Comparison of ENCODE assay signal across 1 cellular context in genomic region chr1:205642679-205643307, GRCh38.
TF ChIP-seq lines count a peak whose summit lies in the region.

No MANE protein-coding gene starts in this region.

TF ChIP-seq in HepG2, 621 proteins besides CTCF, POLR2A, EP300 and RAD21 (continued from another document and continues in another):
- peak; percentile 30; the same call in 1 of the 2 replicates for TF ChIP-seq ZNF646 (CRISPR knock-in tag; IDR thresholded peaks at IDR 0.05)
- no peak for TF ChIP-seq ZNF780A (CRISPR knock-in tag; IDR thresholded peaks at IDR 0.05)
- TF ChIP-seq ZNF770 (CRISPR knock-in tag; IDR thresholded peaks at IDR 0.05): no peak
- TF ChIP-seq MBD4 (IDR thresholded peaks at IDR 0.05; ENCODE audit: borderline replicate concordance, low read length): no peak
- TF ChIP-seq, protein P1, sequence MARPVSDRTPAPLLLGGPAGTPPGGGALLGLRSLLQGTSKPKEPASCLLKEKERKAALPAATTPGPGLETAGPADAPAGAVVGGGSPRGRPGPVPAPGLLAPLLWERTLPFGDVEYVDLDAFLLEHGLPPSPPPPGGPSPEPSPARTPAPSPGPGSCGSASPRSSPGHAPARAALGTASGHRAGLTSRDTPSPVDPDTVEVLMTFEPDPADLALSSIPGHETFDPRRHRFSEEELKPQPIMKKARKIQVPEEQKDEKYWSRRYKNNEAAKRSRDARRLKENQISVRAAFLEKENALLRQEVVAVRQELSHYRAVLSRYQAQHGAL (CRISPR knock-in tag; IDR thresholded peaks at IDR 0.05; ENCODE audit: not compliant biosample characterization): no peak
- TF ChIP-seq NR2F2 (IDR thresholded peaks at IDR 0.05; ENCODE audit: borderline replicate concordance, low read depth): 0 out of 2 replicates have a peak, but pooled peaks have one; percentile 29
- TF ChIP-seq AHDC1 (CRISPR knock-in tag; IDR thresholded peaks at IDR 0.05; ENCODE audit: borderline replicate concordance): peak; percentile 54; the same call in 1 of the 2 replicates
- TF ChIP-seq ZNF879 (CRISPR knock-in tag; IDR thresholded peaks at IDR 0.05): no peak
- TF ChIP-seq, protein P2, sequence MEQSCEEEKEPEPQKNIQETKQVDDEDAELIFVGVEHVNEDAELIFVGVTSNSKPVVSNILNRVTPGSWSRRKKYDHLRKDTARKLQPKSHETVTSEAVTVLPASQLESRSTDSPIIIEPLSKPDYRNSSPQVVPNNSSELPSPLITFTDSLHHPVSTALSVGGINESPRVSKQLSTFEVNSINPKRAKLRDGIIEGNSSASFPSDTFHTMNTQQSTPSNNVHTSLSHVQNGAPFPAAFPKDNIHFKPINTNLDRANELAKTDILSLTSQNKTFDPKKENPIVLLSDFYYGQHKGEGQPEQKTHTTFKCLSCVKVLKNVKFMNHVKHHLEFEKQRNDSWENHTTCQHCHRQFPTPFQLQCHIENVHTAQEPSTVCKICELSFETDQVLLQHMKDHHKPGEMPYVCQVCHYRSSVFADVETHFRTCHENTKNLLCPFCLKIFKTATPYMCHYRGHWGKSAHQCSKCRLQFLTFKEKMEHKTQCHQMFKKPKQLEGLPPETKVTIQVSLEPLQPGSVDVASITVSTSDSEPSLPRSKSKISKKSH (CRISPR knock-in tag; IDR thresholded peaks at IDR 0.05; ENCODE audit: borderline replicate concordance): no peak
- TF ChIP-seq ZFX (CRISPR knock-in tag; IDR thresholded peaks at IDR 0.05; ENCODE audit: low read depth): peak; percentile 32; the same call in 1 of the 2 replicates
- TF ChIP-seq, protein P3, sequence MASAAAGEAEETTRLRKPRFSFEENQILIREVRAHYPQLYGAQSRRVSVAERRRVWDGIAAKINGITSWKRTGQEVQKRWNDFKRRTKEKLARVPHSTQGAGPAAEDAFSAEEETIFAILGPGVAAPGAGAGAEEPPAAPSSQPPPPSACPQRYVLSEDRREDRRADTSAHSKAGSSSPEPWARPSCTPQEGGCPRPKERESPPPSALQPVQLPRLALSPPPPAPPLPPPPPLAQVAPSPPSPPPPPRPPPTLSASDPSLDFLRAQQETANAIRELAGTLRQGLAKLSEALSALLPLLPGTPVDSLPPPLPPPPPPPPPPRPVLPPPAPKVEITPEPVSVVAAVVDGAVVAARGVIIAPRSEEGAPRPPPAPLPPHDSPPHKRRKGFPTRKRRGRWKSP (CRISPR knock-in tag; IDR thresholded peaks at IDR 0.05): no peak
- TF ChIP-seq E2F5 (CRISPR knock-in tag; conservative IDR thresholded peaks at IDR 0.05): no peak
- TF ChIP-seq ZNF230 (CRISPR knock-in tag; IDR thresholded peaks at IDR 0.05): no peak
- no peak for TF ChIP-seq NR3C1 (CRISPR knock-in tag; IDR thresholded peaks at IDR 0.05)
- no peak for TF ChIP-seq PHF5A (CRISPR knock-in tag; IDR thresholded peaks at IDR 0.05; ENCODE audit: low read depth, unreplicated experiment)
- TF ChIP-seq TOE1 (CRISPR knock-in tag; IDR thresholded peaks at IDR 0.05): no peak
- no peak for TF ChIP-seq SETDB1 (CRISPR knock-in tag; IDR thresholded peaks at IDR 0.05; ENCODE audit: borderline replicate concordance)
- no peak for TF ChIP-seq ZNF674 (CRISPR knock-in tag; IDR thresholded peaks at IDR 0.05; ENCODE audit: low read depth)
- TF ChIP-seq ZNF567 (CRISPR knock-in tag; IDR thresholded peaks at IDR 0.05; ENCODE audit: borderline replicate concordance): no peak
- TF ChIP-seq FOXC1 (CRISPR knock-in tag; IDR thresholded peaks at IDR 0.05; ENCODE audit: borderline replicate concordance): no peak
- no peak for TF ChIP-seq SUZ12 (IDR thresholded peaks at IDR 0.05; ENCODE audit: low read depth, low read length)
- TF ChIP-seq FOXJ3 (CRISPR knock-in tag; IDR thresholded peaks at IDR 0.05; ENCODE audit: borderline replicate concordance): 0 out of 2 replicates have a peak, but pooled peaks have one; percentile 25
- TF ChIP-seq NR2C2 (CRISPR knock-in tag; IDR thresholded peaks at IDR 0.05; ENCODE audit: borderline replicate concordance): no peak
- TF ChIP-seq ZNF878 (CRISPR knock-in tag; IDR thresholded peaks at IDR 0.05): no peak
- no peak for TF ChIP-seq HOXA7 (CRISPR knock-in tag; IDR thresholded peaks at IDR 0.05)
- TF ChIP-seq MTERF4 (CRISPR knock-in tag; IDR thresholded peaks at IDR 0.05): no peak
- peak; percentile 29; the same call in 1 of the 2 replicates for TF ChIP-seq SALL1 (CRISPR knock-in tag; IDR thresholded peaks at IDR 0.05)
- TF ChIP-seq MYNN (CRISPR knock-in tag; IDR thresholded peaks at IDR 0.05; ENCODE audit: low read depth): no peak
- TF ChIP-seq, protein P4, sequence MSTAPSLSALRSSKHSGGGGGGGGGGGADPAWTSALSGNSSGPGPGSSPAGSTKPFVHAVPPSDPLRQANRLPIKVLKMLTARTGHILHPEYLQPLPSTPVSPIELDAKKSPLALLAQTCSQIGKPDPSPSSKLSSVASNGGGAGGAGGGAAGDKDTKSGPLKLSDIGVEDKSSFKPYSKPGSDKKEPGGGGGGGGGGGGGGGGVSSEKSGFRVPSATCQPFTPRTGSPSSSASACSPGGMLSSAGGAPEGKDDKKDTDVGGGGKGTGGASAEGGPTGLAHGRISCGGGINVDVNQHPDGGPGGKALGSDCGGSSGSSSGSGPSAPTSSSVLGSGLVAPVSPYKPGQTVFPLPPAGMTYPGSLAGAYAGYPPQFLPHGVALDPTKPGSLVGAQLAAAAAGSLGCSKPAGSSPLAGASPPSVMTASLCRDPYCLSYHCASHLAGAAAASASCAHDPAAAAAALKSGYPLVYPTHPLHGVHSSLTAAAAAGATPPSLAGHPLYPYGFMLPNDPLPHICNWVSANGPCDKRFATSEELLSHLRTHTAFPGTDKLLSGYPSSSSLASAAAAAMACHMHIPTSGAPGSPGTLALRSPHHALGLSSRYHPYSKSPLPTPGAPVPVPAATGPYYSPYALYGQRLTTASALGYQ (CRISPR knock-in tag; IDR thresholded peaks at IDR 0.05): peak; percentile 45; the same call in 1 of the 2 replicates
- no peak for TF ChIP-seq KAT7 (CRISPR knock-in tag; IDR thresholded peaks at IDR 0.05; ENCODE audit: borderline replicate concordance)
- peak; percentile 53 for TF ChIP-seq MED1 (CRISPR knock-in tag; IDR thresholded peaks at IDR 0.05)
- TF ChIP-seq KAT2B (IDR thresholded peaks at IDR 0.05; ENCODE audit: borderline replicate concordance, low read depth, low read length): no peak
- no peak for TF ChIP-seq ZNF691 (CRISPR knock-in tag; IDR thresholded peaks at IDR 0.05; ENCODE audit: borderline replicate concordance, low read depth)
- TF ChIP-seq, protein P5, sequence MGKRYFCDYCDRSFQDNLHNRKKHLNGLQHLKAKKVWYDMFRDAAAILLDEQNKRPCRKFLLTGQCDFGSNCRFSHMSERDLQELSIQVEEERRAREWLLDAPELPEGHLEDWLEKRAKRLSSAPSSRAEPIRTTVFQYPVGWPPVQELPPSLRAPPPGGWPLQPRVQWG (CRISPR knock-in tag; IDR thresholded peaks at IDR 0.05; ENCODE audit: borderline replicate concordance, low read depth): no peak
